Comparison of ENCODE assay signal across 8 cellular contexts in the genomic region with DNA sequence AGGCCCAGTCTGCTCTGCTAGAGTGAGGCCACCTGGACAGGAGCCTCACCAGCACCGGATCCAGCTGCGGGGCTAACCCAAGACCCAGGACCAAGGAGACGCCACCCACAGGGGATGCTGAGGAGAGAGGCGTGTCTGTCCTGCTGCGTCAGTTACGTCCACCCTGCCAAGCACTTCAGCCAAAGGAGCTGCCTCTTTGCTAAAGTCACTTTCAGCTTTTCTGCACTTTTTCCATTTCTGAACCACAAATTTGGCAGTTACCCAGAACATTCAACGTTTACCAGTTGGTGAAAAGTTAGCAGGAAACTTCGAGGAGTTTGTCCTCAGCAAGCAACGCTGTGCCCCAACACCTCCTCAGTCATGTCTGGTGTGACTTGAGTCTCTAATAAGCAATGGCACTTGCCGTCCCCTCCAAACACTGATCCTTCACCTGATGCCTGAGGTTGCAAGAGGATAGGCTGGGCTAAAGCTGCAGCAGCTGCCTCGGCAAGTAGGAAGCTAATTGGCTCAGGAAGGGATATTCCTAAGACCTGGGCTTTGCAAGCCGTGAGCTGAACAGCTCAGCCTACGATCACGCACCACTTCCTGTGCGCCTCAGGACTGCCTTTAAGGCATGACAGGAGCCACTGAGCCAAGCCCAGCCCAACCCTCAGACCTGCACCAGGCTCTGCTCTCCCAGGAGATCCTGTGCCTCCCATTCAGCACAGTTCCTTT. TPM values are rescaled to one million over a fixed set of nuclear protein-coding genes. Genes with fewer than 3 reads are reported as not detected.
DNase-seq lines count a peak whose midpoint lies in the region; ATAC-seq and TF ChIP-seq lines count a peak whose summit lies in the region.

No MANE protein-coding gene starts in this region.

- H3K27ac ChIP-seq in spleen: peak overlapping the region in 1 of 8 donors; percentile 32

- ATAC-seq in HG03521 (IDR thresholded peaks at IDR 0.05; ENCODE audit: unreplicated experiment) (no peak), GM18520 (IDR thresholded peaks at IDR 0.05; ENCODE audit: unreplicated experiment) (no peak)

- WGBS in spleen, 5 donors: 6 to 22% (median 10%) methylated on average over 12 to 15 of the region's 15 CpGs

- TF ChIP-seq CTCF in spleen (IDR thresholded peaks at IDR 0.05 in 8 of 11, conservative IDR thresholded peaks at IDR 0.05 in 3 of 11): no peak

- H3K9me3 Mint-ChIP-seq in activated naive CD4-positive, alpha-beta T cell treated with anti-CD3 and anti-CD28 coated beads for 36 hours: no peaks in the 10 kb centered on the region

- CTCF ChIA-PET in activated naive CD4-positive, alpha-beta T cell treated with anti-CD3 and anti-CD28 coated beads for 36 hours (lab: Charles Lee): interaction anchor here (0.8 to 2.8 kb wide), 11 partner anchors 21 to 159 kb away, joined by 3 to 8 read pairs (median 3); no protein-coding TSS in a partner anchor

- no peaks in the 10 kb centered on the region for H3K9me3 ChIP-seq in spleen

- peak overlapping the region in 1 of 8 donors; percentile 38 for H3K4me3 ChIP-seq in spleen

- H3K4me3 Mint-ChIP-seq in activated naive CD4-positive, alpha-beta T cell treated with anti-CD3 and anti-CD28 coated beads for 36 hours: peak overlapping the region; percentile 46

- intact Hi-C loops in activated naive CD4-positive, alpha-beta T cell treated with anti-CD3 and anti-CD28 coated beads for 36 hours (cut with micrococcal nuclease): loop anchor here (5.0 kb wide), 1 partner anchor 41 kb away; no protein-coding TSS in a partner anchor
- intact Hi-C loops in posterior vena cava (cut with DNase I): no loop called here
- intact Hi-C loops in spleen (cut with DNase I; ENCODE audit: low total_unique reads): no loop called here

- DNase-seq in DMS79 treated with DMSO at 0.1 percent for 48 hours (lab: John Stamatoyannopoulos, UW) (peak; percentile 71), NCI-H2107 (lab: John Stamatoyannopoulos, UW) (peak; percentile 58), posterior vena cava (ENCODE audit: low spot score) (peak; percentile 79), OCI-M1 (lab: John Stamatoyannopoulos, UW) (no peak), spleen (no peak)
- peak; percentile 72 for DNase-seq in activated naive CD4-positive, alpha-beta T cell treated with anti-CD3 and anti-CD28 coated beads for 36 hours

- no peaks in the 10 kb centered on the region for H3K36me3 Mint-ChIP-seq in activated naive CD4-positive, alpha-beta T cell treated with anti-CD3 and anti-CD28 coated beads for 36 hours (ENCODE audit: low read depth)

- H3K27me3 ChIP-seq in spleen (replicated peaks in 1 of 7): peaks cover 0 to 30% (median 0%) of the 10 kb centered on the region in 7 donors

- peaks cover 32% of the 10 kb centered on the region for H3K4me1 Mint-ChIP-seq in activated naive CD4-positive, alpha-beta T cell treated with anti-CD3 and anti-CD28 coated beads for 36 hours (ENCODE audit: low read depth)

- TF ChIP-seq POLR2A in spleen (IDR thresholded peaks at IDR 0.05): no peak

- no peaks in the 10 kb centered on the region for H3K36me3 ChIP-seq in spleen

- H3K27me3 Mint-ChIP-seq in activated naive CD4-positive, alpha-beta T cell treated with anti-CD3 and anti-CD28 coated beads for 36 hours (ENCODE audit: low read depth): no peaks in the 10 kb centered on the region

- H3K27ac Mint-ChIP-seq in activated naive CD4-positive, alpha-beta T cell treated with anti-CD3 and anti-CD28 coated beads for 36 hours: no peak overlapping the region

- H3K4me1 ChIP-seq in spleen: peaks cover 4 to 30% (median 20%) of the 10 kb centered on the region in 6 donors

RNA-seq across cellular contexts. Expression of a gene that starts 40.1 kb away (rescaled TPM):
- total RNA-seq in activated naive CD4-positive, alpha-beta T cell treated with anti-CD3 and anti-CD28 coated beads for 36 hours: under 1 TPM; 0.17 to 0.19 TPM
- total RNA-seq in posterior vena cava (10 to 100 TPM; 27.3 to 37.3 TPM), spleen (1 to 10 TPM; 1.6 to 5.1 (median 2.8) TPM)
- 1 to 10 TPM in 2 of 3 donors, under 1 TPM in 1; 0.67 to 2.5 (median 1.3) TPM for polyA plus RNA-seq in spleen

RNA-seq across cellular contexts. Expression of a gene that starts 52.8 kb away (rescaled TPM):
- total RNA-seq in activated naive CD4-positive, alpha-beta T cell treated with anti-CD3 and anti-CD28 coated beads for 36 hours: 1 to 10 TPM; 7.1 to 9.2 TPM
- total RNA-seq in posterior vena cava: 10 to 100 TPM; 27.9 to 71.8 TPM
- 100 to 1,000 TPM; 106 to 455 (median 187) TPM for total RNA-seq in spleen
- polyA plus RNA-seq in spleen: 10 to 100 TPM; 11.9 to 81.1 (median 28.4) TPM

Comparison
In these comparisons a context has a peak if more than half of its experiments do, and no peak if none do; other contexts are left out.
1. DNase-seq: peak in DMS79 treated with DMSO at 0.1 percent for 48 hours (single experiment), NCI-H2107 (single experiment), activated naive CD4-positive, alpha-beta T cell treated with anti-CD3 and anti-CD28 coated beads for 36 hours (single experiment) and posterior vena cava (single experiment); none in OCI-M1 (single experiment) and spleen (single experiment).
2. RNA of a gene that starts 40.1 kb away (total RNA-seq): 27.3 to 37.3 TPM in posterior vena cava; 1.6 to 5.1 TPM in spleen and 0.17 to 0.19 TPM in activated naive CD4-positive, alpha-beta T cell treated with anti-CD3 and anti-CD28 coated beads for 36 hours; every median in the first group is over 4 times any median in the second.